In genomic region chr11:125293596-125293995, GRCh38 we compare ENCODE assay signal across 31 cellular contexts.
"Had no signal": no experiment of that assay in that cellular context is flagged by ENCODE, and none has a peak within 500 bp of the region (broad histone marks: within the 10 kb centered on the region; RNA-seq: fewer than 3 reads in every experiment).

No MANE protein-coding gene starts in this region.

- H3K4me2 ChIP-seq: neural progenitor cell had no signal

- H2AFZ ChIP-seq: neural progenitor cell had no signal

- H3K27ac ChIP-seq: left lung, lower lobe of right lung, neural progenitor cell, neutrophil, ovary, right atrium auricular region, right lobe of liver, skin epidermis, stomach, testis, transverse colon, upper lobe of left lung, vagina had no signal

- H3K27me3 Mint-ChIP-seq: progenitor cell of endocrine pancreas had no signal

- H3K4me1 ChIP-seq: left lung, lower lobe of right lung, neural progenitor cell, right atrium auricular region, transverse colon, upper lobe of left lung, vagina had no signal

- H3K4me3 Mint-ChIP-seq: immature natural killer cell; mesothelial cell of epicardium; naive B cell; natural killer cell; nephron progenitor cell; neural progenitor cell; stimulated activated memory B cell treated with anti-CD40 and anti-IgM and Interleukin-4, amounts not matched to agents 10 μg/mL and 1 μg/mL and 100 μg/mL, for 72 hours had no signal

- H3K36me3 Mint-ChIP-seq: immature natural killer cell; mesothelial cell of epicardium; naive B cell; natural killer cell; stimulated activated memory B cell treated with anti-CD40 and anti-IgM and Interleukin-4, amounts not matched to agents 10 μg/mL and 1 μg/mL and 100 μg/mL, for 72 hours had no signal

- H3K4me1 Mint-ChIP-seq: immature natural killer cell; naive B cell; natural killer cell; stimulated activated memory B cell treated with anti-CD40 and anti-IgM and Interleukin-4, amounts not matched to agents 10 μg/mL and 1 μg/mL and 100 μg/mL, for 72 hours had no signal

- FAIRE-seq: islet of Langerhans, kidney had no signal

- ATAC-seq: left colon; left lung; lower lobe of right lung; natural killer cell; right lobe of liver; stimulated activated memory B cell treated with anti-CD40 and anti-IgM and Interleukin-4, amounts not matched to agents 10 μg/mL and 1 μg/mL and 100 μg/mL, for 72 hours; stimulated activated naive CD8-positive, alpha-beta T cell treated with anti-CD3 and anti-CD28 coated beads, Interleukin-15, Interleukin-2, amounts not matched to agents 100 U/mL and 50 U/mL, for 24 hours had no signal

- H3K27ac Mint-ChIP-seq: immature natural killer cell; mesothelial cell of epicardium; naive B cell; natural killer cell; nephron progenitor cell; neural progenitor cell; stimulated activated memory B cell treated with anti-CD40 and anti-IgM and Interleukin-4, amounts not matched to agents 10 μg/mL and 1 μg/mL and 100 μg/mL, for 72 hours had no signal

- H3K9me3 ChIP-seq: left lung, lower lobe of right lung, neutrophil, ovary, right atrium auricular region, right lobe of liver, stomach, testis, thyroid gland, transverse colon, upper lobe of left lung, vagina had no signal

- H3K9ac ChIP-seq: neural progenitor cell had no signal

- H3K27me3 ChIP-seq: left lung, neural progenitor cell, ovary, right atrium auricular region, right lobe of liver, stomach, testis, thyroid gland, transverse colon, upper lobe of left lung, vagina had no signal

- H3K4me3 ChIP-seq: left lung, lower lobe of right lung, neural progenitor cell, ovary, right atrium auricular region, right lobe of liver, skin epidermis, stomach, testis, thyroid gland, transverse colon, upper lobe of left lung, vagina had no signal

- DNase-seq: hypothalamus; immature natural killer cell; kidney; left colon; left lung; lower lobe of right lung; mammary epithelial cell; mesendoderm; naive B cell; natural killer cell; nephron progenitor cell; occipital lobe; ovary; right lobe of liver; stimulated activated CD4-positive, alpha-beta T cell treated with anti-CD3 and anti-CD28 coated beads, Interleukin-4, amount 100 ng/mL, for 4 hours; stimulated activated CD8-positive, alpha-beta memory T cell treated with anti-CD3 and anti-CD28 coated beads, Interleukin-4, amount 100 ng/mL, for 48 hours; stimulated activated naive CD8-positive, alpha-beta T cell treated with anti-CD3 and anti-CD28 coated beads, Interleukin-15, Interleukin-2, amounts not matched to agents 100 U/mL and 50 U/mL, for 24 hours; stomach; testis; thyroid gland; transverse colon; upper lobe of left lung had no signal

- H3K36me3 ChIP-seq: left lung, lower lobe of right lung, neural progenitor cell, neutrophil, ovary, right atrium auricular region, right lobe of liver, stomach, thyroid gland, transverse colon, upper lobe of left lung, vagina had no signal

- H3K9me3 Mint-ChIP-seq: immature natural killer cell, mesothelial cell of epicardium, natural killer cell, nephron progenitor cell, neural progenitor cell had no signal
